8 cellular contexts compared by ENCODE assay signal in genomic region chr12:25250744-25251730, GRCh38. TPM values are rescaled to one million over a fixed set of nuclear protein-coding genes. Genes with fewer than 3 reads are reported as not detected.
A peak's percentile ranks its signal among the peaks of the same experiment; 100 is the strongest.
DNase-seq lines count a peak whose midpoint lies in the region; ATAC-seq and TF ChIP-seq lines count a peak whose summit lies in the region.

Gene KRAS (minus strand): TSS chr12:25250929.

- TF ChIP-seq POLR2A in Raji (IDR thresholded peaks at IDR 0.05; ENCODE audit: insufficient read depth, low read depth, low read length), result peak; percentile 64

- H3K9ac ChIP-seq in Loucy (ENCODE audit: low read depth, low read length, poor library complexity, severe bottlenecking), result peak within 1 kb of the TSS; percentile 83

- peak within 1 kb of the TSS; percentile 70 to 83 for H3K27ac Mint-ChIP-seq in natural killer cell treated with Interleukin-12 subunit alpha and Interleukin-12 subunit beta and Interleukin-15 and Interleukin-18, amount 100 ng/mL, for 72 hours

- peak within 1 kb of the TSS; percentile 90 for H2AFZ ChIP-seq in Loucy (ENCODE audit: low read length)

- H3K27me3 ChIP-seq in H7 (ENCODE audit: control insufficient read depth, insufficient read depth, low read length) (peaks cover 2% of the 10 kb centered on the region), Loucy (ENCODE audit: insufficient read depth, low read length, poor library complexity, severe bottlenecking) (no peaks in the 10 kb centered on the region)

- no peaks in the 10 kb centered on the region for H3K27me3 Mint-ChIP-seq in natural killer cell treated with Interleukin-12 subunit alpha and Interleukin-12 subunit beta and Interleukin-15 and Interleukin-18, amount 100 ng/mL, for 72 hours

- H3K36me3 ChIP-seq in H7 (replicated peaks; ENCODE audit: control insufficient read depth, insufficient read depth, low read length), result no peaks in the 10 kb centered on the region
- no peaks in the 10 kb centered on the region for H3K36me3 ChIP-seq in Loucy (ENCODE audit: insufficient read depth, low read length)

- peak within 1 kb of the TSS; percentile 90 for H3K4me3 Mint-ChIP-seq in natural killer cell treated with Interleukin-12 subunit alpha and Interleukin-12 subunit beta and Interleukin-15 and Interleukin-18, amount 100 ng/mL, for 72 hours

- H3K9me2 ChIP-seq in Loucy (replicated peaks; ENCODE audit: low read depth, low read length), result no peaks in the 10 kb centered on the region

- ATAC-seq in natural killer cell treated with Interleukin-12 subunit alpha and Interleukin-12 subunit beta and Interleukin-15 and Interleukin-18, amount 100 ng/mL, for 72 hours, result peak; percentile 95

- TF ChIP-seq CTCF in Loucy (conservative IDR thresholded peaks at IDR 0.05; ENCODE audit: low read length) (no peak), fibroblast of pulmonary artery (IDR thresholded peaks at IDR 0.05; ENCODE audit: low read length, missing control alignments) (no peak)

- peak; percentile 93 for DNase-seq in ELF-1 (ENCODE audit: low read depth, low spot score)
- DNase-seq in H7, result peak; percentile 95
- DNase-seq in activated T-helper 9 cell treated with anti-CD3 and anti-CD28 coated beads, Interleukin-2, amount 50 U/mL, for 16 hours (ENCODE audit: low read depth), result peak; percentile 84
- DNase-seq in fibroblast of pulmonary artery (ENCODE audit: low read depth), result peak; percentile 99
- DNase-seq in natural killer cell treated with Interleukin-12 subunit alpha and Interleukin-12 subunit beta and Interleukin-15 and Interleukin-18, amount 100 ng/mL, for 72 hours (ENCODE audit: low spot score), result peak; percentile 94
- peak; percentile 89 for DNase-seq in stimulated activated naive CD4-positive, alpha-beta T cell treated with Interleukin-2 at 50 U/mL for 16 hours (lab: John Stamatoyannopoulos, UW)

- no peaks in the 10 kb centered on the region for H3K36me3 Mint-ChIP-seq in natural killer cell treated with Interleukin-12 subunit alpha and Interleukin-12 subunit beta and Interleukin-15 and Interleukin-18, amount 100 ng/mL, for 72 hours

- H4K20me1 ChIP-seq in Loucy (ENCODE audit: insufficient read depth, low read length, poor library complexity, severe bottlenecking), result peaks cover 36% of the 10 kb centered on the region

- no peaks in the 10 kb centered on the region for H3F3A ChIP-seq in Loucy (ENCODE audit: low read depth)

- H3K4me3 ChIP-seq in H7 (ENCODE audit: insufficient read depth, low read depth, low read length) (peak within 1 kb of the TSS; percentile 86), Loucy (ENCODE audit: low read length, poor library complexity, severe bottlenecking) (peak within 1 kb of the TSS; percentile 99), fibroblast of pulmonary artery (replicated peaks; ENCODE audit: low read depth, low read length) (peak within 1 kb of the TSS; percentile 94)

- peak within 1 kb of the TSS; percentile 91 for H3K4me2 ChIP-seq in Loucy (ENCODE audit: low read depth, low read length, poor library complexity, severe bottlenecking)

- H3K9me3 Mint-ChIP-seq in natural killer cell treated with Interleukin-12 subunit alpha and Interleukin-12 subunit beta and Interleukin-15 and Interleukin-18, amount 100 ng/mL, for 72 hours, result no peaks in the 10 kb centered on the region

- peaks cover 14 to 17% of the 10 kb centered on the region in 2 donors for H3K4me1 Mint-ChIP-seq in natural killer cell treated with Interleukin-12 subunit alpha and Interleukin-12 subunit beta and Interleukin-15 and Interleukin-18, amount 100 ng/mL, for 72 hours (ENCODE audit: low read depth in 2 of 2)

- peaks cover 41% of the 10 kb centered on the region for H3K79me2 ChIP-seq in Loucy (ENCODE audit: insufficient read depth, low read length)

- peaks cover 28% of the 10 kb centered on the region for H3K4me1 ChIP-seq in Loucy (ENCODE audit: insufficient read depth, low read length, poor library complexity, severe bottlenecking)

- H3K9me3 ChIP-seq in Loucy (ENCODE audit: insufficient read depth, low read depth, low read length), result no peaks in the 10 kb centered on the region

RNA-seq across cellular contexts. Expression of gene KRAS, which starts in this region (rescaled TPM):
- total RNA-seq in H7 (2014; rRNA removed; shearing (Covaris generic)), result 19.5 and 22.2 TPM in 2 replicates
- 10 to 100 TPM; 20.5 to 21.5 TPM for total RNA-seq in natural killer cell treated with Interleukin-12 subunit alpha and Interleukin-12 subunit beta and Interleukin-15 and Interleukin-18, amount 100 ng/mL, for 72 hours

Comparison
In these comparisons a context has a peak if more than half of its experiments do, and no peak if none do; other contexts are left out.
1. Peak in every context shown above with its lines: DNase-seq, ATAC-seq and H3K4me3 ChIP-seq.